ENCODE assay signal across 9 cellular contexts in genomic region chr14:91395998-91396660, GRCh38. TPM values are rescaled to one million over a fixed set of nuclear protein-coding genes. Genes with fewer than 3 reads are reported as not detected.
DNase-seq lines count a peak whose midpoint lies in the region; ATAC-seq, FAIRE-seq and TF ChIP-seq lines count a peak whose summit lies in the region.
"Had no signal": no experiment of that assay in that cellular context is flagged by ENCODE, and none has a peak within 500 bp of the region (broad histone marks: within the 10 kb centered on the region; RNA-seq: fewer than 3 reads in every experiment).

No MANE protein-coding gene starts in this region.

- TF ChIP-seq CTCF in GM12878 (IDR thresholded peaks at IDR 0.05 in 2 of 3, conservative IDR thresholded peaks at IDR 0.05 in 1 of 3; ENCODE audit: control insufficient read depth in 2 of 3, extremely low read depth in 1 of 3, insufficient read depth in 1 of 3, low read depth in 3 of 3, low read length in 3 of 3), result no peak
- TF ChIP-seq CTCF in testis (IDR thresholded peaks at IDR 0.05), result no peak

- no peak for TF ChIP-seq EP300 in GM12878 (IDR thresholded peaks at IDR 0.05; ENCODE audit: borderline replicate concordance in 1 of 2, control insufficient read depth in 1 of 2, low read depth in 2 of 2, low read length in 2 of 2)

- no peak overlapping the region; the same call in 1 of the 2 replicates for H3K4me2 ChIP-seq in GM12878 (ENCODE audit: control insufficient read depth, insufficient read depth)

- 0 out of 2 replicates have a peak overlapping the region, but pooled peaks have one; percentile 66 for H3K4me3 ChIP-seq in GM12878
- no peak overlapping the region for H3K4me3 ChIP-seq in testis

- no peaks in the 10 kb centered on the region for H3K27me3 ChIP-seq in GM12878 (replicated peaks in 1 of 2; ENCODE audit: control insufficient read depth in 2 of 2, insufficient read depth in 2 of 2, low read length in 1 of 2)
- no peaks in the 10 kb centered on the region for H3K27me3 ChIP-seq in testis

- 90% methylated on average over 22 of the region's 23 CpGs for WGBS in GM12878 (ENCODE audit: insufficient coverage, insufficient replicate concordance, low lambda C conversion rate, missing lambda C conversion rate)
- WGBS in testis, 2 donors, result 74 to 75% methylated on average over 23 of the region's 23 CpGs

- no peaks in the 10 kb centered on the region for H3K36me3 Mint-ChIP-seq in natural killer cell treated with Interleukin-12 subunit alpha and Interleukin-12 subunit beta and Interleukin-15 and Interleukin-18, amount 100 ng/mL, for 72 hours

- POLR2A ChIA-PET in GM12878 (lab: Charles Lee), result interaction anchor here (0.7 to 1.2 kb wide), 4 partner anchors 17 to 46 kb away, joined by 3 to 6 read pairs (median 4); no protein-coding TSS in a partner anchor

- H3K4me1 ChIP-seq in GM12878 (ENCODE audit: control insufficient read depth, insufficient read depth, low read length), result peaks cover 73% of the 10 kb centered on the region
- peaks cover 6% of the 10 kb centered on the region for H3K4me1 ChIP-seq in testis

- ATAC-seq in GM12878 (no peak), Right ventricle myocardium superior (ENCODE audit: poor library complexity) (no peak), HG03571 (IDR thresholded peaks at IDR 0.05; ENCODE audit: unreplicated experiment) (no peak)
- ATAC-seq in natural killer cell treated with Interleukin-12 subunit alpha and Interleukin-12 subunit beta and Interleukin-15 and Interleukin-18, amount 100 ng/mL, for 72 hours, result no peak

- peaks cover 79 to 84% of the 10 kb centered on the region in 2 donors for H3K4me1 Mint-ChIP-seq in natural killer cell treated with Interleukin-12 subunit alpha and Interleukin-12 subunit beta and Interleukin-15 and Interleukin-18, amount 100 ng/mL, for 72 hours (ENCODE audit: low read depth in 2 of 2)

- intact Hi-C loops in GM12878 (cut with micrococcal nuclease; ENCODE audit: unreplicated experiment), result loop anchor here (2.0 kb wide), 1 partner anchor 15 kb away; no protein-coding TSS in a partner anchor
- intact Hi-C loops in testis (cut with DNase I; ENCODE audit: low total_unique reads), result no loop called here
- intact Hi-C loops in Right ventricle myocardium superior (cut with DNase I), result no loop called here

- peak; percentile 15 for DNase-seq in GDM1 (lab: John Stamatoyannopoulos, UW)
- peak; percentile 63 for DNase-seq in MV-4-11 (lab: John Stamatoyannopoulos, UW)
- no peak for DNase-seq in GM12878 (ENCODE audit: low read depth, low spot score)
- DNase-seq in natural killer cell treated with Interleukin-12 subunit alpha and Interleukin-12 subunit beta and Interleukin-15 and Interleukin-18, amount 100 ng/mL, for 72 hours (ENCODE audit: low spot score), result peak; percentile 54
- no peak for DNase-seq in testis
- no peak for DNase-seq in GM19240 (ENCODE audit: insufficient read length, low spot score)
- no peak for DNase-seq in Right ventricle myocardium superior
- DNase-seq: SIG-M5 had no signal

- SMC1A ChIA-PET in GM12878 (lab: Charles Lee; ENCODE audit: uncharacterized antibody, unreplicated experiment), result interaction anchor here (0.8 to 7.5 kb wide), 6 partner anchors 15 to 40 kb away, joined by 3 to 89 read pairs (median 6); no protein-coding TSS in a partner anchor

- RAD21 ChIA-PET in GM12878 (lab: Charles Lee; ENCODE audit: unreplicated experiment), result interaction anchor here (7.4 kb wide), 1 partner anchor 17 kb away, joined by 110 read pairs; no protein-coding TSS in a partner anchor

- no peak overlapping the region for H2AFZ ChIP-seq in GM12878 (ENCODE audit: control insufficient read depth, low read depth, low read length)

- TF ChIP-seq POLR2A in GM12878 (IDR thresholded peaks at IDR 0.05; ENCODE audit: low read depth, low read length) (no peak), testis (IDR thresholded peaks at IDR 0.05) (no peak)

- H3K9ac ChIP-seq in GM12878 (ENCODE audit: control insufficient read depth, insufficient read depth, low read length), result no peak overlapping the region

- BruUV-seq in GM12878 (replicated peaks; lab: Mats Ljungman, UMichigan), result no TSS peak

- H3K36me3 ChIP-seq in GM12878 (ENCODE audit: control insufficient read depth in 2 of 2, insufficient read depth in 2 of 2, low read length in 1 of 2) (peaks cover 8 to 13% of the 10 kb centered on the region in 2 experiments), testis (ENCODE audit: low read depth, missing control alignments) (no peaks in the 10 kb centered on the region)

- in situ Hi-C loops in GM12878 (cut with MboI), result no loop called here

- H3K27ac Mint-ChIP-seq in natural killer cell treated with Interleukin-12 subunit alpha and Interleukin-12 subunit beta and Interleukin-15 and Interleukin-18, amount 100 ng/mL, for 72 hours, result peak overlapping the region; percentile 81 to 99

- no peaks in the 10 kb centered on the region for H3K9me3 ChIP-seq in GM12878 (replicated peaks; ENCODE audit: control insufficient read depth, insufficient read depth, low read length)
- no peaks in the 10 kb centered on the region for H3K9me3 ChIP-seq in testis

- H4K20me1 ChIP-seq in GM12878 (ENCODE audit: control insufficient read depth, insufficient read depth), result no peaks in the 10 kb centered on the region

- CTCF ChIA-PET in GM12878 (lab: Yijun Ruan, JAX), result interaction anchor here (0.8 to 1.9 kb wide), 4 partner anchors 10 to 73 kb away, joined by 3 to 4 read pairs (median 4); no protein-coding TSS in a partner anchor

- H3K9me3 Mint-ChIP-seq in natural killer cell treated with Interleukin-12 subunit alpha and Interleukin-12 subunit beta and Interleukin-15 and Interleukin-18, amount 100 ng/mL, for 72 hours, result no peaks in the 10 kb centered on the region

- no peaks in the 10 kb centered on the region for H3K27me3 Mint-ChIP-seq in natural killer cell treated with Interleukin-12 subunit alpha and Interleukin-12 subunit beta and Interleukin-15 and Interleukin-18, amount 100 ng/mL, for 72 hours

- H3K27ac ChIP-seq in GM12878 (ENCODE audit: control insufficient read depth, insufficient read depth), result peak overlapping the region; percentile 67; the same call in 1 of the 2 replicates
- H3K27ac ChIP-seq in testis, result no peak overlapping the region

- FAIRE-seq in GM12878 (lab: Jason Lieb, UNC), result no peak

- TF ChIP-seq RAD21 in GM12878 (IDR thresholded peaks at IDR 0.05; ENCODE audit: insufficient read depth, low read depth, low read length), result no peak

- H3K4me3 Mint-ChIP-seq in natural killer cell treated with Interleukin-12 subunit alpha and Interleukin-12 subunit beta and Interleukin-15 and Interleukin-18, amount 100 ng/mL, for 72 hours, result peak overlapping the region; percentile 76

- peaks cover 96% of the 10 kb centered on the region for H3K79me2 ChIP-seq in GM12878 (ENCODE audit: control insufficient read depth, insufficient read depth, low read length)

TF ChIP-seq in GM12878, 131 proteins besides CTCF, POLR2A, EP300 and RAD21:
- TF ChIP-seq SPI1 (IDR thresholded peaks at IDR 0.05; ENCODE audit: borderline replicate concordance, insufficient read depth, low read depth, low read length) (peak; percentile 25; the same call in 1 of the 2 replicates), TCF3 (IDR thresholded peaks at IDR 0.05; ENCODE audit: borderline replicate concordance, insufficient read depth, low read depth, low read length) (no peak)

RNA-seq across cellular contexts. Expression of gene CCDC88C, which starts 21.5 kb away (rescaled TPM):
- 423 and 447 TPM in 2 replicates for total RNA-seq in GM12878 (2013; cell fraction: nucleolus; rRNA removed)
- total RNA-seq in GM12878 (2014; rRNA removed), result 48.4 and 48.8 TPM in 2 replicates
- total RNA-seq in GM12878 (2014; rRNA removed; fragmentation: Illumina TruSeq; extraction: Trizol), result 35.7 and 41.3 TPM in 2 replicates
- 71.3 and 79.6 TPM in 2 replicates for total RNA-seq in GM12878 (2021)
- polyA plus RNA-seq in GM12878 (2011; ENCODE audit: low read depth), result 18.5 TPM
- 37.2 and 39.7 TPM in 2 replicates for polyA plus RNA-seq in GM12878 (2011; rRNA removed)
- polyA plus RNA-seq in GM12878 (2011; cell fraction: cytosol; rRNA removed), result 37.8 and 40.4 TPM in 2 replicates
- 123 and 167 TPM in 2 replicates for polyA plus RNA-seq in GM12878 (2011; cell fraction: nucleus; rRNA removed)
- polyA plus RNA-seq in GM12878 (2012), result 34.9 and 39.6 TPM in 2 replicates
- polyA plus RNA-seq in GM12878 (2014; fragmentation: Illumina TruSeq; extraction: Trizol), result 20.2 and 31.3 TPM in 2 replicates
- 1 to 10 TPM; 4.0 to 7.0 TPM for polyA plus RNA-seq in GM12878 (2014; fragmentation: Nextera tagmentation; extraction: Ambion mirVana)
- polyA plus RNA-seq in GM12878 (2014; rRNA removed), result 53.5 and 66.2 TPM in 2 replicates
- polyA plus RNA-seq in GM12878 (2016; fragmentation: Nextera tagmentation; extraction: Ambion mirVana), result 10 to 100 TPM; 28.9 to 33.4 TPM
- 69.8 and 107 TPM in 2 replicates for polyA minus RNA-seq in GM12878 (2011; rRNA and poly(A)+ RNA removed)
- polyA minus RNA-seq in GM12878 (2011; cell fraction: cytosol; rRNA and poly(A)+ RNA removed), result 26.6 and 28.2 TPM in 2 replicates
- polyA minus RNA-seq in GM12878 (2011; cell fraction: nucleus; rRNA and poly(A)+ RNA removed), result 97.0 and 159 TPM in 2 replicates
- 100 to 1,000 TPM; 103 to 175 TPM for total RNA-seq in natural killer cell treated with Interleukin-12 subunit alpha and Interleukin-12 subunit beta and Interleukin-15 and Interleukin-18, amount 100 ng/mL, for 72 hours
- total RNA-seq in testis, result 10 to 100 TPM; 47.4 to 51.3 TPM
- polyA plus RNA-seq in testis (ENCODE audit: insufficient read depth, low read depth, low replicate concordance), result 36.5 TPM
- total RNA-seq in Right ventricle myocardium superior, result 2.9 TPM

Comparison
In these comparisons a context has a peak if more than half of its experiments do, and no peak if none do; other contexts are left out.
1. DNase-seq: peak in GDM1 (single experiment), MV-4-11 (single experiment) and natural killer cell treated with Interleukin-12 subunit alpha and Interleukin-12 subunit beta and Interleukin-15 and Interleukin-18, amount 100 ng/mL, for 72 hours (single experiment); none in GM12878 (single experiment), testis (single experiment), GM19240 (single experiment) and Right ventricle myocardium superior (single experiment).